Comparison of ENCODE assay signal across 2 cellular contexts in the genomic region with DNA sequence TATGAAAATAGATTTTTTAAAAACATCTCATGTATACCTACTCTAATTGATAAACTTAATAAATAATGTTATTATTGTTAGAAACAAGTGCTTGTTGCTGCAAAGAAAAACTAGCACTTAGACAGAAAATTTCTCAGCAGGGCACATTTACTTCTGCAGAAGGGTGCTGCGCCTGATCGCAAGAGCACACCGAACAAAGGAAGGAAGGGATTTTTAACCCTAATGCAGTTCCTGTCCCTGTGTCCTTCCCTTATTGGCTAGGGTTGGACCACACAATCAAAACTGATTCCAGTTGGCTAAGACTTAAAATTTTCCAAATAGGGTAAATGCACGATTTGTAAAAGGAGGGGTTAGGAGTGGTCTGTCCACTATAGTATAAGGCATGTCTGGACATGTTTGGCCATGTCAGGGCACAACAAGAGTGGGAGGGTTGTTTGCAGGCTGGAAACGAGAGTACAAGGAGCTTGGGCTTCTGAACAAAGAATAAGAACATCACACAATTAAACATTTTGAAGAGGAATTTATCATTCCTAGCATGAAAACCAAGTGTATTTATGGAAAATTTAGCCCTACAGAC.
TF ChIP-seq lines count a peak whose summit lies in the region.

No MANE protein-coding gene starts in this region.

TF ChIP-seq in IMR-90, 13 proteins besides CTCF, POLR2A, EP300 and RAD21:
- TF ChIP-seq SMC3 (IDR thresholded peaks at IDR 0.05; ENCODE audit: low read depth, low read length) (no peak), RCOR1 (IDR thresholded peaks at IDR 0.05; ENCODE audit: insufficient replicate concordance, low read length) (no peak), NFE2L2 (IDR thresholded peaks at IDR 0.05; ENCODE audit: low read depth, low read length) (no peak), FOS (IDR thresholded peaks at IDR 0.05; ENCODE audit: low read depth, low read length) (no peak), BHLHE40 (IDR thresholded peaks at IDR 0.05; ENCODE audit: low read depth, low read length) (no peak), RFX5 (IDR thresholded peaks at IDR 0.05; ENCODE audit: low read depth, low read length) (no peak), CHD1 (IDR thresholded peaks at IDR 0.05; ENCODE audit: low read depth, low read length) (no peak), CEBPB (IDR thresholded peaks at IDR 0.05; ENCODE audit: low read depth, low read length) (no peak), MXI1 (IDR thresholded peaks at IDR 0.05; ENCODE audit: borderline replicate concordance, low read depth, low read length) (no peak), MAZ (IDR thresholded peaks at IDR 0.05; ENCODE audit: borderline replicate concordance, low read depth, low read length) (no peak), MAFK (IDR thresholded peaks at IDR 0.05; ENCODE audit: low read depth, low read length) (no peak)
- TF ChIP-seq, protein P1, sequence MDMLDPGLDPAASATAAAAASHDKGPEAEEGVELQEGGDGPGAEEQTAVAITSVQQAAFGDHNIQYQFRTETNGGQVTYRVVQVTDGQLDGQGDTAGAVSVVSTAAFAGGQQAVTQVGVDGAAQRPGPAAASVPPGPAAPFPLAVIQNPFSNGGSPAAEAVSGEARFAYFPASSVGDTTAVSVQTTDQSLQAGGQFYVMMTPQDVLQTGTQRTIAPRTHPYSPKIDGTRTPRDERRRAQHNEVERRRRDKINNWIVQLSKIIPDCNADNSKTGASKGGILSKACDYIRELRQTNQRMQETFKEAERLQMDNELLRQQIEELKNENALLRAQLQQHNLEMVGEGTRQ (IDR thresholded peaks at IDR 0.05; ENCODE audit: low read depth, low read length) = no peak
- TF ChIP-seq, protein P2, sequence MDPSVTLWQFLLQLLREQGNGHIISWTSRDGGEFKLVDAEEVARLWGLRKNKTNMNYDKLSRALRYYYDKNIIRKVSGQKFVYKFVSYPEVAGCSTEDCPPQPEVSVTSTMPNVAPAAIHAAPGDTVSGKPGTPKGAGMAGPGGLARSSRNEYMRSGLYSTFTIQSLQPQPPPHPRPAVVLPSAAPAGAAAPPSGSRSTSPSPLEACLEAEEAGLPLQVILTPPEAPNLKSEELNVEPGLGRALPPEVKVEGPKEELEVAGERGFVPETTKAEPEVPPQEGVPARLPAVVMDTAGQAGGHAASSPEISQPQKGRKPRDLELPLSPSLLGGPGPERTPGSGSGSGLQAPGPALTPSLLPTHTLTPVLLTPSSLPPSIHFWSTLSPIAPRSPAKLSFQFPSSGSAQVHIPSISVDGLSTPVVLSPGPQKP (IDR thresholded peaks at IDR 0.05; ENCODE audit: borderline replicate concordance, low read depth, low read length) = no peak

TF ChIP-seq in K562, 482 proteins besides CTCF, POLR2A, EP300 and RAD21:
- TF ChIP-seq, protein P3, sequence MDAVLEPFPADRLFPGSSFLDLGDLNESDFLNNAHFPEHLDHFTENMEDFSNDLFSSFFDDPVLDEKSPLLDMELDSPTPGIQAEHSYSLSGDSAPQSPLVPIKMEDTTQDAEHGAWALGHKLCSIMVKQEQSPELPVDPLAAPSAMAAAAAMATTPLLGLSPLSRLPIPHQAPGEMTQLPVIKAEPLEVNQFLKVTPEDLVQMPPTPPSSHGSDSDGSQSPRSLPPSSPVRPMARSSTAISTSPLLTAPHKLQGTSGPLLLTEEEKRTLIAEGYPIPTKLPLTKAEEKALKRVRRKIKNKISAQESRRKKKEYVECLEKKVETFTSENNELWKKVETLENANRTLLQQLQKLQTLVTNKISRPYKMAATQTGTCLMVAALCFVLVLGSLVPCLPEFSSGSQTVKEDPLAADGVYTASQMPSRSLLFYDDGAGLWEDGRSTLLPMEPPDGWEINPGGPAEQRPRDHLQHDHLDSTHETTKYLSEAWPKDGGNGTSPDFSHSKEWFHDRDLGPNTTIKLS (IDR thresholded peaks at IDR 0.05; ENCODE audit: borderline replicate concordance, low read depth) = no peak
- TF ChIP-seq, protein P4, sequence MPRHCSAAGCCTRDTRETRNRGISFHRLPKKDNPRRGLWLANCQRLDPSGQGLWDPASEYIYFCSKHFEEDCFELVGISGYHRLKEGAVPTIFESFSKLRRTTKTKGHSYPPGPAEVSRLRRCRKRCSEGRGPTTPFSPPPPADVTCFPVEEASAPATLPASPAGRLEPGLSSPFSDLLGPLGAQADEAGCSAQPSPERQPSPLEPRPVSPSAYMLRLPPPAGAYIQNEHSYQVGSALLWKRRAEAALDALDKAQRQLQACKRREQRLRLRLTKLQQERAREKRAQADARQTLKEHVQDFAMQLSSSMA (CRISPR knock-in tag; IDR thresholded peaks at IDR 0.05) = no peak
- TF ChIP-seq MCM7 (IDR thresholded peaks at IDR 0.05) (no peak), CBX5 (IDR thresholded peaks at IDR 0.05; ENCODE audit: borderline replicate concordance, low read depth) (peak; percentile 72; the same call in 1 of the 2 replicates), XRCC3 (IDR thresholded peaks at IDR 0.05) (0 out of 2 replicates have a peak, but pooled peaks have one; percentile 25), ZSCAN29 (IDR thresholded peaks at IDR 0.05) (no peak), CBX3 (IDR thresholded peaks at IDR 0.05; ENCODE audit: borderline replicate concordance in 1 of 2, low read length in 2 of 2) (peak in 1 of 2 experiments; percentile 94; a peak in 2 of 3 replicates), ETS2 (tag; IDR thresholded peaks at IDR 0.05; ENCODE audit: borderline replicate concordance, poor library complexity, severe bottlenecking) (no peak), ZNF766 (CRISPR knock-in tag; conservative IDR thresholded peaks at IDR 0.05) (no peak), GTF2E2 (tag; IDR thresholded peaks at IDR 0.05) (no peak), U2AF1 (optimal IDR thresholded peaks at IDR 0.05; ENCODE audit: low read depth, low read length) (no peak), DMBX1 (CRISPR knock-in tag; IDR thresholded peaks at IDR 0.05; ENCODE audit: borderline replicate concordance) (no peak), NR4A1 (CRISPR knock-in tag; IDR thresholded peaks at IDR 0.05) (no peak), NR4A1 (tag; IDR thresholded peaks at IDR 0.05) (no peak)
- TF ChIP-seq, protein P5, sequence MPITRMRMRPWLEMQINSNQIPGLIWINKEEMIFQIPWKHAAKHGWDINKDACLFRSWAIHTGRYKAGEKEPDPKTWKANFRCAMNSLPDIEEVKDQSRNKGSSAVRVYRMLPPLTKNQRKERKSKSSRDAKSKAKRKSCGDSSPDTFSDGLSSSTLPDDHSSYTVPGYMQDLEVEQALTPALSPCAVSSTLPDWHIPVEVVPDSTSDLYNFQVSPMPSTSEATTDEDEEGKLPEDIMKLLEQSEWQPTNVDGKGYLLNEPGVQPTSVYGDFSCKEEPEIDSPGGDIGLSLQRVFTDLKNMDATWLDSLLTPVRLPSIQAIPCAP (CRISPR knock-in tag; IDR thresholded peaks at IDR 0.05; ENCODE audit: borderline replicate concordance) = no peak
- TF ChIP-seq, protein P6, sequence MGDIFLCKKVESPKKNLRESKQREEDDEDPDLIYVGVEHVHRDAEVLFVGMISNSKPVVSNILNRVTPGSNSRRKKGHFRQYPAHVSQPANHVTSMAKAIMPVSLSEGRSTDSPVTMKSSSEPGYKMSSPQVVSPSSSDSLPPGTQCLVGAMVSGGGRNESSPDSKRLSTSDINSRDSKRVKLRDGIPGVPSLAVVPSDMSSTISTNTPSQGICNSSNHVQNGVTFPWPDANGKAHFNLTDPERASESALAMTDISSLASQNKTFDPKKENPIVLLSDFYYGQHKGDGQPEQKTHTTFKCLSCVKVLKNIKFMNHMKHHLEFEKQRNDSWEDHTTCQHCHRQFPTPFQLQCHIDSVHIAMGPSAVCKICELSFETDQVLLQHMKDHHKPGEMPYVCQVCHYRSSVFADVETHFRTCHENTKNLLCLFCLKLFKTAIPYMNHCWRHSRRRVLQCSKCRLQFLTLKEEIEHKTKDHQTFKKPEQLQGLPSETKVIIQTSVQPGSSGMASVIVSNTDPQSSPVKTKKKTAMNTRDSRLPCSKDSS (IDR thresholded peaks at IDR 0.05; ENCODE audit: low read depth, partially characterized antibody) = peak; percentile 86
